23 cellular contexts compared by ENCODE assay signal in the genomic region with DNA sequence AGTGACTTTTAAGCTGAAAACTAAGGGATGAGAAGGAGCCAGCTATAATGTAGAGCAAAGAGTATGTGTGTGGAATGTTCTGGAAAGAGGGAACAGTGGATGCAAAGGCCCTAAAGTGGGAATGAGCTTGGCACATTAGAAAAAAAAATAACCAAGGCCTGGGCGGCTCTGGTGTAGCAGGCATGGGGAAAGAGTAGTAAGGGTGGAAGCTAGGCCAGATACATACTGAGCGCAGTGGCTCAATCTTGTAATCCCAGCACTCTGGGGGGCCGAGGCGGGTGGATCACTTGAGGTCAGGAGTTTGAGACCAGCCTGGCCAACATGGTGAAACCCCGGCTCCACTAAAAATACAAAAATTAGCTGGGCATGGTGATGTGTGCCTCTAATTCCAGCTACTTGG. TPM values are rescaled to one million over a fixed set of nuclear protein-coding genes. Genes with fewer than 3 reads are reported as not detected.
DNase-seq lines count a peak whose midpoint lies in the region; ATAC-seq and TF ChIP-seq lines count a peak whose summit lies in the region.
"Had no signal": no experiment of that assay in that cellular context is flagged by ENCODE, and none has a peak within 500 bp of the region (broad histone marks: within the 10 kb centered on the region; RNA-seq: fewer than 3 reads in every experiment).

No MANE protein-coding gene starts in this region.

- TF ChIP-seq CTCF in brain (conservative IDR thresholded peaks at IDR 0.05), result no peak

- H3K27me3 ChIP-seq in MG63, result no peaks in the 10 kb centered on the region
- H3K27me3 ChIP-seq: SJSA1 had no signal

- H3K4me3 Mint-ChIP-seq in brain, result no peak overlapping the region
- no peak overlapping the region for H3K4me3 Mint-ChIP-seq in stimulated activated effector memory CD8-positive, alpha-beta T cell treated with anti-CD3 and anti-CD28 coated beads, Interleukin-12 subunit alpha, Interleukin-12 subunit beta, amount 100 ng/mL, for 72 hours
- H3K4me3 Mint-ChIP-seq: CD4-positive, alpha-beta memory T cell; HFFc6 had no signal

- peaks cover 5% of the 10 kb centered on the region for H3K4me1 Mint-ChIP-seq in brain
- no peaks in the 10 kb centered on the region for H3K4me1 Mint-ChIP-seq in stimulated activated effector memory CD8-positive, alpha-beta T cell treated with anti-CD3 and anti-CD28 coated beads, Interleukin-12 subunit alpha, Interleukin-12 subunit beta, amount 100 ng/mL, for 72 hours

- H3K27me3 Mint-ChIP-seq in brain, result no peaks in the 10 kb centered on the region
- H3K27me3 Mint-ChIP-seq: CD4-positive, alpha-beta memory T cell had no signal

- H3K9me3 ChIP-seq in MG63, result no peaks in the 10 kb centered on the region
- H3K9me3 ChIP-seq: SJSA1 had no signal

- no peaks in the 10 kb centered on the region for H3K36me3 Mint-ChIP-seq in activated naive CD4-positive, alpha-beta T cell treated with anti-CD3 and anti-CD28 coated beads, Interleukin-2, amount 50 U/mL, for 72 hours
- peaks cover 37% of the 10 kb centered on the region for H3K36me3 Mint-ChIP-seq in brain
- no peaks in the 10 kb centered on the region for H3K36me3 Mint-ChIP-seq in stimulated activated effector memory CD8-positive, alpha-beta T cell treated with anti-CD3 and anti-CD28 coated beads, Interleukin-12 subunit alpha, Interleukin-12 subunit beta, amount 100 ng/mL, for 72 hours

- no peaks in the 10 kb centered on the region for H3K9me3 Mint-ChIP-seq in activated naive CD4-positive, alpha-beta T cell treated with anti-CD3 and anti-CD28 coated beads, Interleukin-2, amount 50 U/mL, for 72 hours
- H3K9me3 Mint-ChIP-seq in brain, result no peaks in the 10 kb centered on the region
- H3K9me3 Mint-ChIP-seq in stimulated activated effector memory CD8-positive, alpha-beta T cell treated with anti-CD3 and anti-CD28 coated beads, Interleukin-12 subunit alpha, Interleukin-12 subunit beta, amount 100 ng/mL, for 72 hours, result no peaks in the 10 kb centered on the region
- H3K9me3 Mint-ChIP-seq: CD4-positive, alpha-beta memory T cell; HFFc6 had no signal

- no peak overlapping the region for H3K4me3 ChIP-seq in MG63
- H3K4me3 ChIP-seq: PC-9, SJSA1 had no signal

- no peaks in the 10 kb centered on the region for H3K36me3 ChIP-seq in MG63

- DNase-seq in activated naive CD4-positive, alpha-beta T cell treated with anti-CD3 and anti-CD28 coated beads, Interleukin-2, amount 50 U/mL, for 72 hours (ENCODE audit: low spot score in 2 of 2), result no peak
- DNase-seq in activated naive CD4-positive, alpha-beta T cell (lab: John Stamatoyannopoulos, UW), result no peak
- peak; percentile 18 for DNase-seq in mesenteric fat pad (ENCODE audit: low spot score)
- DNase-seq in stimulated activated effector memory CD8-positive, alpha-beta T cell treated with anti-CD3 and anti-CD28 coated beads, Interleukin-12 subunit alpha, Interleukin-12 subunit beta, amount 100 ng/mL, for 72 hours (ENCODE audit: low spot score in 2 of 2), result no peak
- DNase-seq in substantia nigra (lab: John Stamatoyannopoulos, UW), result no peak
- no peak for DNase-seq in MG63
- DNase-seq: C1 segment of cervical spinal cord; CD4-positive, alpha-beta memory T cell; COR-L47; EL; GF-D8; HFFc6; KBM-7; NCI-H2029; NCI-H446; NCI-H526; NCI-H82; NK-92 treated with Interleukin-12 subunit alpha and Interleukin-12 subunit beta, amount 100 ng/mL, for 24 hours; PC-9 had no signal

- ATAC-seq in activated naive CD4-positive, alpha-beta T cell treated with anti-CD3 and anti-CD28 coated beads, Interleukin-2, amount 50 U/mL, for 72 hours, result no peak
- no peak for ATAC-seq in stimulated activated effector memory CD8-positive, alpha-beta T cell treated with anti-CD3 and anti-CD28 coated beads, Interleukin-12 subunit alpha, Interleukin-12 subunit beta, amount 100 ng/mL, for 72 hours
- ATAC-seq in HG02938 (IDR thresholded peaks at IDR 0.05; ENCODE audit: unreplicated experiment), result no peak
- ATAC-seq: Right ventricle myocardium inferior had no signal

- peak overlapping the region; percentile 37 to 62 for H3K27ac Mint-ChIP-seq in activated naive CD4-positive, alpha-beta T cell treated with anti-CD3 and anti-CD28 coated beads, Interleukin-2, amount 50 U/mL, for 72 hours
- H3K27ac Mint-ChIP-seq in brain, result peak overlapping the region in 3 of 5 experiments; percentile 4 to 34 (median 27)
- peak overlapping the region; percentile 1 for H3K27ac Mint-ChIP-seq in stimulated activated effector memory CD8-positive, alpha-beta T cell treated with anti-CD3 and anti-CD28 coated beads, Interleukin-12 subunit alpha, Interleukin-12 subunit beta, amount 100 ng/mL, for 72 hours
- H3K27ac Mint-ChIP-seq: HFFc6 had no signal

- H3K27ac ChIP-seq in substantia nigra (ENCODE audit: low read depth, low read length, poor library complexity, severe bottlenecking), result no peak overlapping the region
- H3K27ac ChIP-seq: PC-9, SJSA1 had no signal

RNA-seq across cellular contexts. Expression of a gene that starts 8.4 kb away (rescaled TPM):
- 10 to 100 TPM; 15.8 to 22.4 TPM for total RNA-seq in activated naive CD4-positive, alpha-beta T cell treated with anti-CD3 and anti-CD28 coated beads, Interleukin-2, amount 50 U/mL, for 72 hours
- polyA plus RNA-seq in brain (ENCODE audit: insufficient read depth, low read depth, low replicate concordance), result 28.5 TPM
- 15.6 TPM for total RNA-seq in mesenteric fat pad
- 0.12 and 3.4 TPM in 2 replicates for total RNA-seq in MG63 (2014; rRNA removed; shearing (Covaris generic); ENCODE audit: low replicate concordance)

RNA-seq across cellular contexts. Expression of a gene that starts 12.2 kb away (rescaled TPM):
- 10 to 100 TPM; 36.0 to 71.7 TPM for total RNA-seq in activated naive CD4-positive, alpha-beta T cell treated with anti-CD3 and anti-CD28 coated beads, Interleukin-2, amount 50 U/mL, for 72 hours
- 37.4 TPM for polyA plus RNA-seq in brain (ENCODE audit: insufficient read depth, low read depth, low replicate concordance)
- total RNA-seq in mesenteric fat pad, result 127 TPM
- total RNA-seq in MG63 (2014; rRNA removed; shearing (Covaris generic); ENCODE audit: low replicate concordance), result 24.8 and 31.8 TPM in 2 replicates

RNA-seq across cellular contexts. Expression of a gene that starts 38.8 kb away (rescaled TPM):
- 10 to 100 TPM; 20.4 to 24.1 TPM for total RNA-seq in activated naive CD4-positive, alpha-beta T cell treated with anti-CD3 and anti-CD28 coated beads, Interleukin-2, amount 50 U/mL, for 72 hours
- polyA plus RNA-seq in brain (ENCODE audit: insufficient read depth, low read depth, low replicate concordance), result 99.3 TPM
- 24.4 TPM for total RNA-seq in mesenteric fat pad
- total RNA-seq in MG63 (2014; rRNA removed; shearing (Covaris generic); ENCODE audit: low replicate concordance), result 2.1 and 2.4 TPM in 2 replicates
